ENCODE assay signal across 17 cellular contexts in genomic region chr10:75379817-75380216, GRCh38. TPM values are rescaled to one million over a fixed set of nuclear protein-coding genes. Genes with fewer than 3 reads are reported as not detected.
DNase-seq lines count a peak whose midpoint lies in the region; ATAC-seq and TF ChIP-seq lines count a peak whose summit lies in the region.
"Had no signal": no experiment of that assay in that cellular context is flagged by ENCODE, and none has a peak within 500 bp of the region (broad histone marks: within the 10 kb centered on the region; RNA-seq: fewer than 3 reads in every experiment).

No MANE protein-coding gene starts in this region.

- no peak overlapping the region for H2BK15ac ChIP-seq in neuronal stem cell (ENCODE audit: low read length)

- no peak for DNase-seq in neuronal stem cell (ENCODE audit: low spot score)
- no peak for DNase-seq in effector memory CD8-positive, alpha-beta T cell
- DNase-seq in NCI-H748 treated with DMSO at 0.1 percent for 48 hours (lab: John Stamatoyannopoulos, UW) = no peak
- no peak for DNase-seq in GM20000 (ENCODE audit: low spot score)
- DNase-seq: Calu3; CD8-positive, alpha-beta T cell; DMS79 treated with DMSO at 0.1 percent for 48 hours; GF-D8; GOT3; H7; IMR-90 had no signal

- H3K36me3 ChIP-seq in neuronal stem cell (replicated peaks in 1 of 2; ENCODE audit: control insufficient read depth in 2 of 2, insufficient read depth in 2 of 2, low read length in 2 of 2) = no peaks in the 10 kb centered on the region
- H3K36me3 ChIP-seq: BLaER1 treated with 17β-estradiol and CSF1 and Interleukin-3, amounts not matched to agents 10 nM and 100 nM had no signal

- H3K4me2 ChIP-seq in neuronal stem cell (ENCODE audit: insufficient read depth, low read length, poor library complexity, severe bottlenecking) = no peak overlapping the region
- H3K4me2 ChIP-seq: BLaER1 treated with 17β-estradiol and CSF1 and Interleukin-3, amounts not matched to agents 10 nM and 100 nM had no signal

- TF ChIP-seq CTCF in VCaP (conservative IDR thresholded peaks at IDR 0.05) (no peak), GM20000 (IDR thresholded peaks at IDR 0.05; ENCODE audit: extremely low read depth, missing control alignments) (no peak)

- peak overlapping the region; percentile 33 for H3K18ac ChIP-seq in neuronal stem cell (ENCODE audit: low read length)

- no peaks in the 10 kb centered on the region for H3K9me3 Mint-ChIP-seq in dendritic cell treated with granulocyte-macrophage colony-stimulating factor and Interleukin-4, amounts not matched to agents 40 ng/mL and 50 ng/mL, for 4 days
- no peaks in the 10 kb centered on the region for H3K9me3 Mint-ChIP-seq in effector memory CD8-positive, alpha-beta T cell
- H3K9me3 Mint-ChIP-seq: CD8-positive, alpha-beta T cell had no signal

- H3K27ac Mint-ChIP-seq in dendritic cell treated with granulocyte-macrophage colony-stimulating factor and Interleukin-4, amounts not matched to agents 40 ng/mL and 50 ng/mL, for 4 days = peak overlapping the region; percentile 39
- H3K27ac Mint-ChIP-seq in effector memory CD8-positive, alpha-beta T cell = no peak overlapping the region
- H3K27ac Mint-ChIP-seq: B cell; CD8-positive, alpha-beta T cell had no signal

- H3K4me1 Mint-ChIP-seq in dendritic cell treated with granulocyte-macrophage colony-stimulating factor and Interleukin-4, amounts not matched to agents 40 ng/mL and 50 ng/mL, for 4 days (ENCODE audit: low read depth) = peaks cover 67% of the 10 kb centered on the region
- H3K4me1 Mint-ChIP-seq in effector memory CD8-positive, alpha-beta T cell (ENCODE audit: low read depth in 2 of 2) = no peaks in the 10 kb centered on the region

- H3K9ac ChIP-seq in neuronal stem cell (ENCODE audit: low read depth, low read length, poor library complexity) = no peak overlapping the region
- H3K9ac ChIP-seq: BLaER1 treated with 17β-estradiol and CSF1 and Interleukin-3, amounts not matched to agents 10 nM and 100 nM had no signal

- no peak overlapping the region for H3K4me3 Mint-ChIP-seq in dendritic cell treated with granulocyte-macrophage colony-stimulating factor and Interleukin-4, amounts not matched to agents 40 ng/mL and 50 ng/mL, for 4 days
- H3K4me3 Mint-ChIP-seq in effector memory CD8-positive, alpha-beta T cell = no peak overlapping the region
- H3K4me3 Mint-ChIP-seq: B cell; CD8-positive, alpha-beta T cell had no signal

- H3K79me1 ChIP-seq in neuronal stem cell (ENCODE audit: low read depth, low read length) = no peaks in the 10 kb centered on the region

- no peak overlapping the region for H2BK120ac ChIP-seq in neuronal stem cell (ENCODE audit: low read depth, low read length)

- H3K27ac ChIP-seq in VCaP = peak overlapping the region; percentile 32
- H3K27ac ChIP-seq in neuronal stem cell (replicated peaks; ENCODE audit: low read length) = no peak overlapping the region
- H3K27ac ChIP-seq: BLaER1 treated with 17β-estradiol and CSF1 and Interleukin-3, amounts not matched to agents 10 nM and 100 nM had no signal

- peaks cover 0 to 5% (median 0%) of the 10 kb centered on the region in 3 experiments for H3K27me3 ChIP-seq in neuronal stem cell (ENCODE audit: control insufficient read depth in 3 of 3, insufficient read depth in 3 of 3, low read depth in 1 of 3, low read length in 3 of 3)
- H3K27me3 ChIP-seq: BLaER1 treated with 17β-estradiol and CSF1 and Interleukin-3, amounts not matched to agents 10 nM and 100 nM had no signal

- no peak overlapping the region for H2BK12ac ChIP-seq in neuronal stem cell (ENCODE audit: low read length)

- no CpG with 5 or more reads among the region's 6 CpGs for WGBS in neuronal stem cell (ENCODE audit: extremely low coverage in 2 of 2, insufficient read length in 2 of 2, insufficient replicate concordance in 1 of 2), 2 donors

- H3K27me3 Mint-ChIP-seq in dendritic cell treated with granulocyte-macrophage colony-stimulating factor and Interleukin-4, amounts not matched to agents 40 ng/mL and 50 ng/mL, for 4 days = peaks cover 17% of the 10 kb centered on the region
- H3K27me3 Mint-ChIP-seq in effector memory CD8-positive, alpha-beta T cell = peaks cover 26 to 37% of the 10 kb centered on the region in 2 donors

- intact Hi-C loops in dendritic cell treated with granulocyte-macrophage colony-stimulating factor and Interleukin-4, amounts not matched to agents 40 ng/mL and 50 ng/mL, for 4 days (cut with micrococcal nuclease) = loop anchor here (2.0 kb wide), 1 partner anchor 57 kb away; no protein-coding TSS in a partner anchor

- no peak overlapping the region for H3K4me3 ChIP-seq in neuronal stem cell (ENCODE audit: low read length in 2 of 2)
- H3K4me3 ChIP-seq: BLaER1 treated with 17β-estradiol and CSF1 and Interleukin-3, amounts not matched to agents 10 nM and 100 nM had no signal

- no peak overlapping the region for H4K8ac ChIP-seq in neuronal stem cell (ENCODE audit: low read depth, low read length)

- no peak for ATAC-seq in effector memory CD8-positive, alpha-beta T cell (replicated peaks)
- ATAC-seq in GM18870 (IDR thresholded peaks at IDR 0.05; ENCODE audit: unreplicated experiment) = no peak
- ATAC-seq: CD8-positive, alpha-beta T cell; HCT116 had no signal

- no peak overlapping the region for H2BK5ac ChIP-seq in neuronal stem cell (ENCODE audit: low read length)

- H2AFZ ChIP-seq in neuronal stem cell (ENCODE audit: low read length) = no peak overlapping the region

- H3K9me3 ChIP-seq in neuronal stem cell (replicated peaks in 1 of 2; ENCODE audit: control insufficient read depth in 2 of 2, insufficient read depth in 1 of 2, low read depth in 1 of 2, low read length in 2 of 2) = no peaks in the 10 kb centered on the region
- H3K9me3 ChIP-seq: BLaER1 treated with 17β-estradiol and CSF1 and Interleukin-3, amounts not matched to agents 10 nM and 100 nM had no signal

- H3K4me1 ChIP-seq in neuronal stem cell (ENCODE audit: control insufficient read depth in 2 of 2, insufficient read depth in 1 of 2, low read depth in 1 of 2, low read length in 2 of 2) = peaks cover 0 to 6% of the 10 kb centered on the region in 2 donors

- H3K23ac ChIP-seq in neuronal stem cell (ENCODE audit: low read depth, low read length, poor library complexity) = no peak overlapping the region

- peak overlapping the region; percentile 74 for H4K91ac ChIP-seq in neuronal stem cell (ENCODE audit: low read depth, low read length, poor library complexity)

- no peak overlapping the region for H3K4ac ChIP-seq in neuronal stem cell (ENCODE audit: low read length)

- H2AK5ac ChIP-seq in neuronal stem cell (ENCODE audit: low read depth, low read length) = no peak overlapping the region

- H3K36me3 Mint-ChIP-seq in dendritic cell treated with granulocyte-macrophage colony-stimulating factor and Interleukin-4, amounts not matched to agents 40 ng/mL and 50 ng/mL, for 4 days (ENCODE audit: low read depth) = no peaks in the 10 kb centered on the region
- no peaks in the 10 kb centered on the region for H3K36me3 Mint-ChIP-seq in effector memory CD8-positive, alpha-beta T cell (ENCODE audit: insufficient read depth)
- H3K36me3 Mint-ChIP-seq: CD8-positive, alpha-beta T cell had no signal

- peak overlapping the region; percentile 26 for H3K14ac ChIP-seq in neuronal stem cell (ENCODE audit: low read length)

RNA-seq across cellular contexts. Expression of gene ZNF503, which starts 21.7 kb away (rescaled TPM):
- polyA plus RNA-seq in neuronal stem cell (2013, experiment 1 of 2) = 9.9 TPM
- 11.2 TPM for polyA plus RNA-seq in neuronal stem cell (2013, experiment 2 of 2)

RNA-seq across cellular contexts. Expression of gene LRMDA, which starts 51.6 kb away (rescaled TPM):
- 0.22 TPM for polyA plus RNA-seq in neuronal stem cell (2013, experiment 1 of 2)
- polyA plus RNA-seq in neuronal stem cell (2013, experiment 2 of 2) = 0.15 TPM
